Comparison of ENCODE assay signal across 8 cellular contexts in genomic region chrX:51802917-51803688, GRCh38. TPM values are rescaled to one million over a fixed set of nuclear protein-coding genes. Genes with fewer than 3 reads are reported as not detected.
DNase-seq lines count a peak whose midpoint lies in the region; ATAC-seq, FAIRE-seq and TF ChIP-seq lines count a peak whose summit lies in the region.

No MANE protein-coding gene starts in this region.

- H3K27me3 ChIP-seq in osteoblast (ENCODE audit: insufficient read depth, low read length) (no peaks in the 10 kb centered on the region), tibial artery (no peaks in the 10 kb centered on the region)

- no peaks in the 10 kb centered on the region for H3K9me3 ChIP-seq in osteoblast (ENCODE audit: low read depth, low read length)
- H3K9me3 ChIP-seq in tibial artery = no peaks in the 10 kb centered on the region

- intact Hi-C loops in tibial artery (cut with DNase I; ENCODE audit: low total_unique reads) = no loop called here

- no peak for FAIRE-seq in RCC 7860 (lab: Jason Lieb, UNC)

- ATAC-seq in GM19463 (IDR thresholded peaks at IDR 0.05; ENCODE audit: unreplicated experiment) = peak; percentile 87

- no peaks in the 10 kb centered on the region for H3K36me3 ChIP-seq in osteoblast (ENCODE audit: insufficient read depth, low read length)
- H3K36me3 ChIP-seq in tibial artery = no peaks in the 10 kb centered on the region

- peak overlapping the region; percentile 92 for H2AFZ ChIP-seq in osteoblast (ENCODE audit: low read length)

- peak; percentile 41 for DNase-seq in CMK (ENCODE audit: low read depth)
- peak; percentile 16 for DNase-seq in HS-5 (ENCODE audit: low read depth)
- peak; percentile 8 for DNase-seq in RCC 7860 (ENCODE audit: low spot score)
- peak; percentile 52 for DNase-seq in activated gamma-delta T cell treated with anti-CD3 and anti-CD28 coated beads, Interleukin-2, amount 50 U/mL, for 16 hours (ENCODE audit: low read depth)
- DNase-seq in globus pallidus (ENCODE audit: low spot score) = peak; percentile 46
- no peak for DNase-seq in osteoblast (ENCODE audit: insufficient read length, low spot score, missing footprints)
- DNase-seq in tibial artery = no peak

- H3K4me3 ChIP-seq in osteoblast (ENCODE audit: insufficient read depth, low read length) (peak overlapping the region; percentile 85), tibial artery (peak overlapping the region; percentile 56 to 58)

- TF ChIP-seq CTCF in osteoblast (IDR thresholded peaks at IDR 0.05; ENCODE audit: extremely low read depth, low read depth, low read length) (peak; percentile 23), tibial artery (IDR thresholded peaks at IDR 0.05) (no peak)

- H4K20me1 ChIP-seq in osteoblast (ENCODE audit: insufficient read depth, low read length) = no peaks in the 10 kb centered on the region

- no peaks in the 10 kb centered on the region for H3K4me1 ChIP-seq in osteoblast (ENCODE audit: insufficient read depth, low read length)
- H3K4me1 ChIP-seq in tibial artery = peaks cover 0 to 4% (median 0%) of the 10 kb centered on the region in 4 donors

- H3K27ac ChIP-seq in osteoblast (ENCODE audit: low read depth, low read length) (peak overlapping the region; percentile 65), tibial artery (no peak overlapping the region)

- H3K4me2 ChIP-seq in osteoblast (ENCODE audit: insufficient read depth, low read length) = peak overlapping the region; percentile 82

- peaks cover 10% of the 10 kb centered on the region for H3K79me2 ChIP-seq in osteoblast (ENCODE audit: insufficient read depth, low read length)

RNA-seq across cellular contexts. Expression of gene GSPT2, which starts 59.9 kb away (rescaled TPM):
- total RNA-seq in osteoblast = 6.5 and 7.2 TPM in 2 replicates

Comparison
In these comparisons a context has a peak if more than half of its experiments do, and no peak if none do; other contexts are left out.
1. DNase-seq: peak in CMK (single experiment), HS-5 (single experiment), RCC 7860 (single experiment), activated gamma-delta T cell treated with anti-CD3 and anti-CD28 coated beads, Interleukin-2, amount 50 U/mL, for 16 hours (single experiment) and globus pallidus (single experiment); none in osteoblast (single experiment) and tibial artery (0 of 2).